In the genomic region with DNA sequence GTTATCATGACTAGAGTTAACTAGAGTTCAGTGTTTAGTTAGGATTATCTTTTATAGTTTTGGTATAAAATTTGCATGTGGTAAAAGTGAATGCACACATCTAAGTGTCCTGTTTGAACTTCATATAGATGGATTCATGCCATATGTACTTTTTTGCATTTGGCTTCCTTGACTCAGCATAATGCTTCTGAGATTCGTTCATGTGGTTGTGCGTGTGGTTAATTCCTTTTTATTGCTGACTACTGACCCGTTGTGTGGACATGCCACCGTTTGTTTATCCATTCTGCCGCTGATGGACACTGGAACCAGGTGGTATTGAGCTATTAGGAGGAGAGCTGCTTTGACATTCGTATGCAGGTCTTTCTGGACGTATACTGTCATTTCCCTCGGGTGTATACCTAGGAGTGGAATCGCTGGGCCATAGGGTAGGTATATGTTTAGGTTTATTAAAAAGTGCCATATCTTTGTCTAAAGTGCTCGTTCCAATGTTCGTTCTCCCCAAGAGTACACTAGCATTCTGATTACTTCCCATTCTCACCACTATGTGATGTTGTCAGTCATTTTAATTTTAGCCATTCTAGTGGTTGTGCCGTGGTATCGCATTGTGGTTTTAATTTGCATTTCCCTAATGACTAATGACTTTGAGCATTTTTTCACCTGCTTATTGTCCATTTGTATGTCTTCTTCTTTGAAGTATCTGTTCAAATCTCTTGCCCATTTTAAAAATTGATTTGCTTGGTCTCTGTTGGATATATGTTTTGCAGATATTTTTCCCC, we compare ENCODE assay signal across 9 cellular contexts. TPM values are rescaled to one million over a fixed set of nuclear protein-coding genes. Genes with fewer than 3 reads are reported as not detected.
DNase-seq lines count a peak whose midpoint lies in the region; ATAC-seq and TF ChIP-seq lines count a peak whose summit lies in the region.
"Had no signal": no experiment of that assay in that cellular context is flagged by ENCODE, and none has a peak within 500 bp of the region (broad histone marks: within the 10 kb centered on the region; RNA-seq: fewer than 3 reads in every experiment).

No MANE protein-coding gene starts in this region.

- no peaks in the 10 kb centered on the region for H3K9me3 ChIP-seq in mucosa of descending colon
- H3K9me3 ChIP-seq: gastroesophageal sphincter had no signal

- H3K36me3 ChIP-seq in mucosa of descending colon (ENCODE audit: low read depth) = no peaks in the 10 kb centered on the region

- peaks cover 4% of the 10 kb centered on the region for H3K4me1 ChIP-seq in mucosa of descending colon (ENCODE audit: low read depth)

- ATAC-seq in GM18519 (IDR thresholded peaks at IDR 0.05; ENCODE audit: low FRiP score, unreplicated experiment) (peak; percentile 89), HG02642 (IDR thresholded peaks at IDR 0.05; ENCODE audit: poor library complexity, unreplicated experiment) (peak; percentile 66), mucosa of descending colon (peak; percentile 35), left colon (no peak), esophagus mucosa (no peak)
- ATAC-seq: gastroesophageal sphincter had no signal

- no peak for TF ChIP-seq CTCF in mucosa of descending colon (IDR thresholded peaks at IDR 0.05)

- DNase-seq in NAMALWA (ENCODE audit: low spot score) = peak; percentile 74
- DNase-seq in mucosa of descending colon = peak in 1 of 3 donors; percentile 9
- DNase-seq in NCI-H1092 treated with DMSO at 0.1 percent for 48 hours (lab: John Stamatoyannopoulos, UW) = no peak
- no peak for DNase-seq in left colon
- no peak for DNase-seq in activated naive CD4-positive, alpha-beta T cell treated with Interleukin-2 at 50 U/mL for 16 hours

- H3K4me3 ChIP-seq in mucosa of descending colon = no peak overlapping the region
- H3K4me3 ChIP-seq: gastroesophageal sphincter had no signal

- intact Hi-C loops in mucosa of descending colon (cut with DNase I, micrococcal nuclease) = no loop called here
- intact Hi-C loops in left colon (cut with DNase I, micrococcal nuclease) = no loop called here

RNA-seq across cellular contexts. Expression of a gene that starts 37.7 kb away (rescaled TPM):
- total RNA-seq in mucosa of descending colon (10 to 100 TPM; 26.2 to 51.0 (median 32.9) TPM), left colon (10 to 100 TPM; 22.9 to 26.3 TPM), esophagus mucosa (5.4 TPM)

Comparison
In these comparisons a context has a peak if more than half of its experiments do, and no peak if none do; other contexts are left out.
1. ATAC-seq: peak in GM18519 (single experiment), HG02642 (single experiment) and mucosa of descending colon (single experiment); none in left colon (single experiment) and esophagus mucosa (single experiment).